In genomic region chr2:182444806-182445205, GRCh38 we compare ENCODE assay signal across 22 cellular contexts. TPM values are rescaled to one million over a fixed set of nuclear protein-coding genes. Genes with fewer than 3 reads are reported as not detected.
DNase-seq lines count a peak whose midpoint lies in the region; ATAC-seq, FAIRE-seq and TF ChIP-seq lines count a peak whose summit lies in the region.
"Had no signal": no experiment of that assay in that cellular context is flagged by ENCODE, and none has a peak within 500 bp of the region (broad histone marks: within the 10 kb centered on the region; RNA-seq: fewer than 3 reads in every experiment).

No MANE protein-coding gene starts in this region.

- TF ChIP-seq RAD21 in A549 (conservative IDR thresholded peaks at IDR 0.05 in 1 of 2, IDR thresholded peaks at IDR 0.05 in 1 of 2): no peak

- H3K27me3 ChIP-seq in mesenchymal stem cell (ENCODE audit: control insufficient read depth in 1 of 2, insufficient read depth in 1 of 2, low read length in 2 of 2): no peaks in the 10 kb centered on the region
- no peaks in the 10 kb centered on the region for H3K27me3 ChIP-seq in effector memory CD4-positive, alpha-beta T cell (replicated peaks; ENCODE audit: control insufficient read depth, insufficient read depth, low read length, poor library complexity, severe bottlenecking)

- no peak for FAIRE-seq in A549 (lab: Jason Lieb, UNC)
- FAIRE-seq: A204.1, GM12878, H1 had no signal

- no peak overlapping the region for H4K8ac ChIP-seq in mesenchymal stem cell (ENCODE audit: low read length)

- CTCF ChIA-PET in A549 (lab: Yijun Ruan, JAX): interaction anchor here (0.6 kb wide), 1 partner anchor 218 kb away, joined by 3 read pairs; no protein-coding TSS in a partner anchor

- peaks cover 17% of the 10 kb centered on the region; the same call in 2 of the 3 replicates for H3K4me1 ChIP-seq in A549
- no peaks in the 10 kb centered on the region for H3K4me1 ChIP-seq in mesenchymal stem cell (ENCODE audit: control insufficient read depth, insufficient read depth, low read depth, low read length)
- no peaks in the 10 kb centered on the region for H3K4me1 ChIP-seq in effector memory CD4-positive, alpha-beta T cell (ENCODE audit: control insufficient read depth, insufficient read depth, low read length, poor library complexity, severe bottlenecking)

- TF ChIP-seq CTCF in A549 (IDR thresholded peaks at IDR 0.05): no peak
- no peak for TF ChIP-seq CTCF in choroid plexus epithelial cell (conservative IDR thresholded peaks at IDR 0.05; ENCODE audit: low read depth, low read length)

- POLR2A ChIA-PET in A549 (lab: Yijun Ruan, JAX): no interaction called here

- no peak overlapping the region for H3K4me3 ChIP-seq in A549
- no peak overlapping the region for H3K4me3 ChIP-seq in choroid plexus epithelial cell (ENCODE audit: low read depth, low read length)
- H3K4me3 ChIP-seq in mesenchymal stem cell (ENCODE audit: insufficient read depth in 1 of 2, low read depth in 1 of 2, low read length in 2 of 2): no peak overlapping the region
- H3K4me3 ChIP-seq in effector memory CD4-positive, alpha-beta T cell (ENCODE audit: insufficient read depth, low read depth, low read length, poor library complexity, severe bottlenecking): no peak overlapping the region
- H3K4me3 ChIP-seq: GM12878 had no signal

- TF ChIP-seq EP300 in A549 (IDR thresholded peaks at IDR 0.05): no peak

- DNase-seq in A549 (ENCODE audit: low read depth in 1 of 2, low spot score in 1 of 2) (no peak), NCI-H446 treated with DMSO at 0.1 percent for 48 hours (lab: John Stamatoyannopoulos, UW) (peak; percentile 42), choroid plexus epithelial cell (ENCODE audit: low read depth) (peak; percentile 75), mesenchymal stem cell (peak; percentile 34), NCI-H2196 treated with DMSO at 0.1 percent for 48 hours (lab: John Stamatoyannopoulos, UW; ENCODE audit: unreplicated experiment) (no peak), midbrain (lab: John Stamatoyannopoulos, UW) (no peak)
- DNase-seq in effector memory CD4-positive, alpha-beta T cell: no peak
- DNase-seq: activated CD4-positive, alpha-beta T cell treated with anti-CD3 and anti-CD28 coated beads, Interleukin-2, amount 10 ng/mL, durations not matched to agents 7 days and 5 days; activated CD8-positive, alpha-beta memory T cell treated with anti-CD3 and anti-CD28 coated beads, Interleukin-2, amount 10 ng/mL, durations not matched to agents 7 days and 5 days; activated naive CD4-positive, alpha-beta T cell treated with anti-CD3 and anti-CD28 coated beads, Interleukin-2, amount 50 U/mL, for 16 hours; aorta; DMS79 treated with DMSO at 0.1 percent for 48 hours; kidney glomerular epithelial cell; NCI-H1105; NCI-H2029; NCI-H82; WERI-Rb-1 had no signal

- H3K9ac ChIP-seq in mesenchymal stem cell (ENCODE audit: low read length): no peak overlapping the region

- 71% methylated on average over 2 of the region's 2 CpGs for WGBS in A549 (ENCODE audit: missing lambda C conversion rate)
- WGBS in mesenchymal stem cell: no CpG with 5 or more reads among the region's 2 CpGs

- H3K4me2 ChIP-seq in A549 (peak overlapping the region; percentile 14; the same call in 2 of the 3 replicates), mesenchymal stem cell (ENCODE audit: low read length, poor library complexity, severe bottlenecking) (no peak overlapping the region)

- no peak overlapping the region for H3K18ac ChIP-seq in mesenchymal stem cell (ENCODE audit: low read depth in 1 of 2, low read length in 2 of 2)

- no peak for ATAC-seq in A549
- ATAC-seq in HG03159 (IDR thresholded peaks at IDR 0.05; ENCODE audit: unreplicated experiment): no peak
- ATAC-seq: activated CD8-positive, alpha-beta memory T cell treated with anti-CD3 and anti-CD28 coated beads, Interleukin-2, amount 10 ng/mL, durations not matched to agents 7 days and 5 days; HepG2 had no signal

- TF ChIP-seq POLR2A in A549 (IDR thresholded peaks at IDR 0.05; ENCODE audit: low read length): no peak

- H3K27ac ChIP-seq in A549 (no peak overlapping the region), mesenchymal stem cell (ENCODE audit: low read length, poor library complexity, severe bottlenecking) (no peak overlapping the region)
- H3K27ac ChIP-seq in effector memory CD4-positive, alpha-beta T cell (ENCODE audit: insufficient read depth, low read length, poor library complexity, severe bottlenecking): no peak overlapping the region
- H3K27ac ChIP-seq: WERI-Rb-1 had no signal

- H2BK120ac ChIP-seq in mesenchymal stem cell (ENCODE audit: low read depth, low read length): no peak overlapping the region

- H2AFZ ChIP-seq in mesenchymal stem cell (ENCODE audit: low read depth, low read length): no peak overlapping the region

- H2AK5ac ChIP-seq in mesenchymal stem cell (ENCODE audit: low read length, severe bottlenecking): no peak overlapping the region

- H3K79me1 ChIP-seq in mesenchymal stem cell (replicated peaks; ENCODE audit: low read length, poor library complexity, severe bottlenecking): no peaks in the 10 kb centered on the region

- H4K91ac ChIP-seq in mesenchymal stem cell (ENCODE audit: low read length): no peak overlapping the region

- H2BK5ac ChIP-seq in mesenchymal stem cell (ENCODE audit: low read depth, low read length, poor library complexity, severe bottlenecking): no peak overlapping the region

- no peak overlapping the region for H2BK15ac ChIP-seq in mesenchymal stem cell (ENCODE audit: low read depth, poor library complexity, severe bottlenecking)

- H3K4ac ChIP-seq in mesenchymal stem cell (ENCODE audit: low read depth in 1 of 2, low read length in 2 of 2): no peak overlapping the region

- no peak overlapping the region for H2BK12ac ChIP-seq in mesenchymal stem cell (ENCODE audit: low read length in 2 of 2)

- no peaks in the 10 kb centered on the region for H3K36me3 ChIP-seq in mesenchymal stem cell (ENCODE audit: control insufficient read depth in 1 of 2, insufficient read depth in 2 of 2, low read depth in 1 of 2, low read length in 2 of 2)
- H3K36me3 ChIP-seq in effector memory CD4-positive, alpha-beta T cell (ENCODE audit: control insufficient read depth, insufficient read depth, low read length): no peaks in the 10 kb centered on the region
- H3K36me3 ChIP-seq: WERI-Rb-1 had no signal

- no peak overlapping the region for H3K23ac ChIP-seq in mesenchymal stem cell (ENCODE audit: low read length in 2 of 2)

- no peak overlapping the region for H3K14ac ChIP-seq in mesenchymal stem cell (ENCODE audit: low read length in 2 of 2)

- H3K9me3 ChIP-seq in A549 (no peaks in the 10 kb centered on the region), mesenchymal stem cell (ENCODE audit: control insufficient read depth, low read length) (no peaks in the 10 kb centered on the region)
- H3K9me3 ChIP-seq in effector memory CD4-positive, alpha-beta T cell (ENCODE audit: control insufficient read depth, low read length): no peaks in the 10 kb centered on the region

TF ChIP-seq in A549, 52 proteins besides CTCF, POLR2A, EP300 and RAD21:
- TF ChIP-seq MAZ (IDR thresholded peaks at IDR 0.05; ENCODE audit: borderline replicate concordance, low read depth, low read length) (no peak), JUN (IDR thresholded peaks at IDR 0.05) (no peak), MYC (IDR thresholded peaks at IDR 0.05; ENCODE audit: borderline replicate concordance, low read length) (no peak), TFCP2L1 (CRISPR knock-in tag; IDR thresholded peaks at IDR 0.05) (no peak)

RNA-seq across cellular contexts. Expression of gene PDE1A, which starts 18.0 kb away (rescaled TPM):
- polyA plus RNA-seq in A549 (2011; rRNA removed) (2.7 and 3.2 TPM in 2 replicates), A549 (2017; fragmentation: RNase III; extraction: RNeasy Plus Mini Kit Qiagen cat#74134 plus additional on column Dnase treatment) (0.18 to 0.28 TPM (median 0.26 TPM) in 3 replicates)
- polyA plus RNA-seq in A549 (2012; cell fraction: cytosol; rRNA removed): 0.29 and 0.30 TPM in 2 replicates
- polyA plus RNA-seq in A549 (2012; cell fraction: nucleus; rRNA removed): 0.11 and 0.20 TPM in 2 replicates
- polyA minus RNA-seq in A549 (2011; rRNA and poly(A)+ RNA removed): 2.0 and 3.5 TPM in 2 replicates
- polyA plus RNA-seq in mesenchymal stem cell (2013, experiment 1 of 2): 7.7 TPM
- 8.7 TPM for polyA plus RNA-seq in mesenchymal stem cell (2013, experiment 2 of 2)
- polyA plus RNA-seq: H1, HepG2 had no signal

Comparison
In these comparisons a context has a peak if more than half of its experiments do, and no peak if none do; other contexts are left out.
1. DNase-seq: peak in NCI-H446 treated with DMSO at 0.1 percent for 48 hours (single experiment), choroid plexus epithelial cell (single experiment) and mesenchymal stem cell (single experiment); none in A549 (0 of 2), NCI-H2196 treated with DMSO at 0.1 percent for 48 hours (single experiment), effector memory CD4-positive, alpha-beta T cell (0 of 3) and midbrain (single experiment).